ENCODE assay signal across 12 cellular contexts in the genomic region with DNA sequence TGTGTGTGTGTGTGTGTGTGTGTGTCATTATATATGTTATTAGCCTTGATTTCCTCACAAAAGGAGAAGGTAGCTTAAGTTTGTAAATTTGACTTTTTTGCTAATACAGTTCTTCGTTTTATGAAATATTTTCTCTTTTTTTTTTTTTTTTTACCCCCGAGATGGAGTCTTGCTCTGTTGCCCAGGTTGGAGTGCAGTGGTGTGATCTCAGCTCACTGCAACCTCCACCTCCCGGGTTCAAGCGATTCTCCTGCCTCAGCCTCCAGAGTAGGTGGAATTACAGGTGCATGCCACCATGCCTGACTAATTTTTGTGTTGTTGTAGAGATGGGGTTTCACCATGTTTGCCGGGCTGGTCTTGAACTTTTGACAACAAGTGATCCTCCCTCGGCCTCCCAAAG. TPM values are rescaled to one million over a fixed set of nuclear protein-coding genes. Genes with fewer than 3 reads are reported as not detected.
DNase-seq lines count a peak whose midpoint lies in the region; ATAC-seq, FAIRE-seq and TF ChIP-seq lines count a peak whose summit lies in the region.
"Not testable (repeated sequence)": the region's sequence is repeated elsewhere in the genome, so short reads cannot be mapped to it uniquely, and the experiment has no call there.
"Had no signal": no experiment of that assay in that cellular context is flagged by ENCODE, and none has a peak within 500 bp of the region (broad histone marks: within the 10 kb centered on the region; RNA-seq: fewer than 3 reads in every experiment).

No MANE protein-coding gene starts in this region.

- peaks cover 42% of the 10 kb centered on the region for H3F3A ChIP-seq in PC-9 (ENCODE audit: insufficient read depth, low read depth)

- not testable (repeated sequence) for DNase-seq in DND-41; PC-9; T-helper 17 cell; K562 (ENCODE audit: extremely low read depth in 1 of 4, low spot score in 3 of 4); HepG2 (ENCODE audit: low spot score); trophoblast cell

- H3K79me2 ChIP-seq in DND-41 (ENCODE audit: insufficient read depth, low read length), result peaks cover 100% of the 10 kb centered on the region
- H3K79me2 ChIP-seq in PC-9 (ENCODE audit: low read depth), result peaks cover 100% of the 10 kb centered on the region
- H3K79me2 ChIP-seq in K562 (ENCODE audit: control insufficient read depth, insufficient read depth, low read length), result peaks cover 100% of the 10 kb centered on the region
- peaks cover 99% of the 10 kb centered on the region for H3K79me2 ChIP-seq in HepG2 (ENCODE audit: insufficient read depth, low read length)
- peaks cover 38% of the 10 kb centered on the region for H3K79me2 ChIP-seq in trophoblast cell (ENCODE audit: control insufficient read depth, insufficient read depth, low read length, poor library complexity)

- ATAC-seq in DND-41 (ENCODE audit: insufficient read depth, low read depth); T-helper 17 cell; K562; HepG2: not testable (repeated sequence)

- H3K4ac ChIP-seq in trophoblast cell (ENCODE audit: low read depth, low read length), result peak overlapping the region; percentile 39

- intact Hi-C loops in PC-9 (cut with micrococcal nuclease; ENCODE audit: unreplicated experiment); HepG2 (cut with micrococcal nuclease; ENCODE audit: unreplicated experiment): not testable (repeated sequence)
- intact Hi-C loops in K562 (cut with micrococcal nuclease), result loop anchor here (5.0 to 10.0 kb wide), 2 partner anchors 38 to 210 kb away; no protein-coding TSS in a partner anchor

- not testable (repeated sequence) for FAIRE-seq in K562 (lab: Jason Lieb, UNC); HepG2 (lab: Jason Lieb, UNC)

- not testable (repeated sequence) for H3K9me2 ChIP-seq in PC-9 (ENCODE audit: insufficient read depth)

- 96% methylated on average over 4 of the region's 6 CpGs for WGBS in K562 (ENCODE audit: insufficient coverage, low coverage, missing lambda C conversion rate)
- 93% methylated on average over 6 of the region's 6 CpGs for WGBS in HepG2 (ENCODE audit: low lambda C conversion rate)
- WGBS in trophoblast cell (ENCODE audit: extremely low coverage, insufficient coverage, insufficient read length), result no CpG with 5 or more reads among the region's 6 CpGs

- H3K9me3 ChIP-seq in DND-41 (ENCODE audit: insufficient read depth, low read length, severe bottlenecking); PC-9 (ENCODE audit: insufficient read depth, low read depth); T-helper 17 cell (ENCODE audit: control insufficient read depth, low read length, poor library complexity, severe bottlenecking); K562 (replicated peaks; ENCODE audit: control insufficient read depth, insufficient read depth, low read depth, low read length); HepG2 (ENCODE audit: low read length); trophoblast cell (ENCODE audit: insufficient read depth, low read depth, low read length): not testable (repeated sequence)

- H3K14ac ChIP-seq in trophoblast cell (ENCODE audit: low read length), result not testable (repeated sequence)

- not testable (repeated sequence) for H3K27ac ChIP-seq in DND-41 (ENCODE audit: low read length); PC-9; K562 (ENCODE audit: extremely low read depth, low read depth, low read length); HepG2 (ENCODE audit: extremely low read length, insufficient read depth, low read length); trophoblast cell (ENCODE audit: low read depth, low read length)

- H2AK5ac ChIP-seq in trophoblast cell (ENCODE audit: low read length), result not testable (repeated sequence)

- H3K79me1 ChIP-seq in trophoblast cell (ENCODE audit: low read length), result not testable (repeated sequence)

- H3K27me3 ChIP-seq in DND-41 (ENCODE audit: insufficient read depth, low read length, poor library complexity); PC-9 (ENCODE audit: insufficient read depth, low read depth); K562 (ENCODE audit: control insufficient read depth in 2 of 2, insufficient read depth in 2 of 2, low read length in 2 of 2); HepG2 (ENCODE audit: control insufficient read depth in 1 of 2, insufficient read depth in 2 of 2, low read length in 2 of 2); trophoblast cell (ENCODE audit: insufficient read depth, low read length): not testable (repeated sequence)

- not testable (repeated sequence) for H3K18ac ChIP-seq in trophoblast cell (ENCODE audit: low read length)

- not testable (repeated sequence) for H3K23ac ChIP-seq in trophoblast cell (ENCODE audit: low read length)

- not testable (repeated sequence) for TF ChIP-seq EP300 in K562 (IDR thresholded peaks at IDR 0.05; ENCODE audit: low read length); HepG2 (IDR thresholded peaks at IDR 0.05; ENCODE audit: low read depth in 2 of 2, low read length in 2 of 2); HepG2 (CRISPR knock-in tag; IDR thresholded peaks at IDR 0.05; ENCODE audit: borderline replicate concordance)

- TF ChIP-seq CTCF in DND-41 (IDR thresholded peaks at IDR 0.05; ENCODE audit: borderline replicate concordance, extremely low read depth, low read length, poor library complexity, severe bottlenecking); PC-9 (conservative IDR thresholded peaks at IDR 0.05); K562 (IDR thresholded peaks at IDR 0.05 in 2 of 3, conservative IDR thresholded peaks at IDR 0.05 in 1 of 3; ENCODE audit: insufficient read depth in 2 of 3, low read depth in 1 of 3, low read length in 3 of 3); HepG2 (CRISPR knock-in tag; IDR thresholded peaks at IDR 0.05): not testable (repeated sequence)

- H4K8ac ChIP-seq in trophoblast cell (ENCODE audit: low read depth, low read length), result not testable (repeated sequence)

- TF ChIP-seq POLR2A in K562 (conservative IDR thresholded peaks at IDR 0.05); HepG2 (IDR thresholded peaks at IDR 0.05; ENCODE audit: insufficient read depth in 1 of 2, low read depth in 2 of 2, low read length in 2 of 2): not testable (repeated sequence)

- peaks cover 40% of the 10 kb centered on the region for H3K4me1 Mint-ChIP-seq in T-helper 17 cell

- not testable (repeated sequence) for H2AFZ ChIP-seq in DND-41 (ENCODE audit: low read depth, low read length); PC-9; K562 (ENCODE audit: low read depth, low read length); HepG2 (ENCODE audit: low read length); trophoblast cell (ENCODE audit: insufficient read depth, low read length, poor library complexity)

- BruUV-seq in PC-9 (replicated peaks; lab: Mats Ljungman, UMichigan); K562 (replicated peaks; lab: Mats Ljungman, UMichigan); HepG2 (replicated peaks; lab: Mats Ljungman, UMichigan): not testable (repeated sequence)

- H3K36me3 Mint-ChIP-seq in T-helper 17 cell (ENCODE audit: low read depth), result not testable (repeated sequence)

- H4K12ac ChIP-seq in trophoblast cell (ENCODE audit: low read depth, low read length), result not testable (repeated sequence)

- not testable (repeated sequence) for H3K9ac ChIP-seq in DND-41 (ENCODE audit: low read depth, low read length); K562 (ENCODE audit: insufficient read depth in 1 of 2, low read depth in 2 of 2, low read length in 2 of 2); HepG2 (ENCODE audit: insufficient read depth, low read depth, low read length); trophoblast cell (ENCODE audit: low read length)

- not testable (repeated sequence) for H2BK12ac ChIP-seq in trophoblast cell (ENCODE audit: low read length)

- CTCF ChIA-PET in PC-9 (lab: Charles Lee); K562 (lab: Yijun Ruan, JAX; ENCODE audit: low intra/inter-chr PET ratio); HepG2 (lab: Yijun Ruan, JAX; ENCODE audit: low intra/inter-chr PET ratio, low total read pairs): not testable (repeated sequence)

- H3K4me3 ChIP-seq in DND-41 (ENCODE audit: low read depth in 1 of 2, low read length in 2 of 2); PC-9; K562; HepG2 (replicated peaks in 1 of 3; ENCODE audit: insufficient read depth in 1 of 3, low read depth in 2 of 3, low read length in 3 of 3); trophoblast cell (ENCODE audit: low read depth, low read length): not testable (repeated sequence)

- not testable (repeated sequence) for H4K91ac ChIP-seq in trophoblast cell (ENCODE audit: low read depth, low read length)

- H2BK120ac ChIP-seq in trophoblast cell (ENCODE audit: insufficient read depth, low read length, poor library complexity), result not testable (repeated sequence)

- not testable (repeated sequence) for H3K27me3 Mint-ChIP-seq in T-helper 17 cell

- H3K36me3 ChIP-seq in DND-41 (ENCODE audit: insufficient read depth, low read length) (peaks cover 28% of the 10 kb centered on the region), PC-9 (ENCODE audit: low read depth) (peaks cover 20% of the 10 kb centered on the region), K562 (ENCODE audit: control insufficient read depth, insufficient read depth, low read length) (peaks cover 52% of the 10 kb centered on the region), HepG2 (replicated peaks in 1 of 2; ENCODE audit: control insufficient read depth in 1 of 2, insufficient read depth in 2 of 2, low read length in 2 of 2) (peaks cover 2 to 18% of the 10 kb centered on the region in 2 experiments; a peak in 3 of 5 replicates)
- H3K36me3 ChIP-seq in trophoblast cell (ENCODE audit: control insufficient read depth in 1 of 2, insufficient read depth in 2 of 2, low read length in 2 of 2), result not testable (repeated sequence)

- peak overlapping the region; percentile 24 for H3K27ac Mint-ChIP-seq in T-helper 17 cell

- in situ Hi-C loops in K562 (cut with MboI); HepG2 (cut with HindIII; ENCODE audit: extremely low pct_ligation_motif_present, low pct_unique_long_range_greater_than_20kb): not testable (repeated sequence)

- H3K4me1 ChIP-seq in DND-41 (ENCODE audit: insufficient read depth, low read length) (peaks cover 41% of the 10 kb centered on the region), PC-9 (replicated peaks; ENCODE audit: insufficient read depth) (peaks cover 47% of the 10 kb centered on the region), K562 (replicated peaks in 1 of 2; ENCODE audit: control insufficient read depth in 2 of 2, insufficient read depth in 2 of 2, low read length in 2 of 2) (peaks cover 11 to 19% of the 10 kb centered on the region in 2 experiments; a peak in 4 of 5 replicates), HepG2 (ENCODE audit: insufficient read depth, low read length) (peaks cover 77% of the 10 kb centered on the region)
- not testable (repeated sequence) for H3K4me1 ChIP-seq in trophoblast cell (ENCODE audit: control insufficient read depth in 1 of 2, insufficient read depth in 2 of 2, low read length in 2 of 2)

- H2BK5ac ChIP-seq in trophoblast cell (ENCODE audit: low read depth, low read length, poor library complexity), result not testable (repeated sequence)

- H3K4me2 ChIP-seq in DND-41 (ENCODE audit: insufficient read depth, low read length), result peak overlapping the region; percentile 63; the same call in 1 of the 2 replicates
- H3K4me2 ChIP-seq in PC-9, result 0 out of 2 replicates have a peak overlapping the region, but pooled peaks have one; percentile 12
- H3K4me2 ChIP-seq in K562 (ENCODE audit: insufficient read depth, low read length); HepG2 (ENCODE audit: low read depth, low read length); trophoblast cell (ENCODE audit: low read length): not testable (repeated sequence)

- POLR2A ChIA-PET in PC-9 (lab: Charles Lee; ENCODE audit: unreplicated experiment), result not testable (repeated sequence)
- POLR2A ChIA-PET in K562 (lab: Yijun Ruan, JAX) (interaction anchor here (0.7 kb wide), 1 partner anchor 81 kb away, joined by 3 read pairs; no protein-coding TSS in a partner anchor), HepG2 (lab: Yijun Ruan, JAX) (interaction anchor here (0.7 kb wide), 1 partner anchor 1045 kb away, joined by 5 read pairs; no protein-coding TSS in a partner anchor)

- not testable (repeated sequence) for H3K9me1 ChIP-seq in K562 (ENCODE audit: control insufficient read depth, insufficient read depth, low read length)

- H3K4me3 Mint-ChIP-seq in T-helper 17 cell, result peak overlapping the region; percentile 50

- H4K20me1 ChIP-seq in DND-41 (ENCODE audit: insufficient read depth, low read length) (peaks cover 87% of the 10 kb centered on the region), PC-9 (ENCODE audit: insufficient read depth) (peaks cover 96% of the 10 kb centered on the region), K562 (replicated peaks; ENCODE audit: control insufficient read depth, insufficient read depth, low read length) (peaks cover 54% of the 10 kb centered on the region), HepG2 (ENCODE audit: insufficient read depth, low read length) (peaks cover 100% of the 10 kb centered on the region)

- not testable (repeated sequence) for TF ChIP-seq RAD21 in K562 (CRISPR knock-in tag; conservative IDR thresholded peaks at IDR 0.05 in 1 of 2, IDR thresholded peaks at IDR 0.05 in 1 of 2); HepG2 (CRISPR knock-in tag; IDR thresholded peaks at IDR 0.05)

RNA-seq across cellular contexts. Expression of a gene that starts 5.2 kb away (rescaled TPM):
- total RNA-seq in PC-9 (2021), result 147 and 212 TPM in 2 replicates
- total RNA-seq in T-helper 17 cell, result 100 to 1,000 TPM; 129 to 155 TPM
- total RNA-seq in K562 (2011; cell fraction: chromatin; rRNA removed; ENCODE audit: low replicate concordance), result 92.6 and 423 TPM in 2 replicates
- total RNA-seq in K562 (2011; cell fraction: nucleolus; rRNA removed), result 72.9 and 85.9 TPM in 2 replicates
- 129 and 178 TPM in 2 replicates for total RNA-seq in K562 (2011; cell fraction: nucleoplasm; rRNA removed)
- 86.0 and 109 TPM in 2 replicates for total RNA-seq in K562 (2014; rRNA removed)
- total RNA-seq in K562 (2014; rRNA removed; fragmentation: Illumina TruSeq; extraction: Trizol), result 108 and 126 TPM in 2 replicates
- 116 and 127 TPM in 2 replicates for total RNA-seq in K562 (2015; rRNA removed; fragmentation: Illumina TruSeq; extraction: Trizol)
- 120 and 134 TPM in 2 replicates for total RNA-seq in K562 (2021)
- polyA plus RNA-seq in K562 (2011; rRNA removed), result 171 and 189 TPM in 2 replicates
- polyA plus RNA-seq in K562 (2011; cell fraction: cytosol; rRNA removed), result 61.7 and 71.2 TPM in 2 replicates
- polyA plus RNA-seq in K562 (2011; cell fraction: nucleus; rRNA removed), result 529 and 662 TPM in 2 replicates
- 127 TPM in 2 replicates for polyA plus RNA-seq in K562 (2012)
- 176 and 206 TPM in 2 replicates for polyA plus RNA-seq in K562 (2014; fragmentation: Illumina TruSeq; extraction: Trizol)
- 10 to 100 TPM; 80.8 to 97.7 TPM for polyA plus RNA-seq in K562 (2014; fragmentation: Nextera tagmentation; extraction: Ambion mirVana)
- 207 and 284 TPM in 2 replicates for polyA plus RNA-seq in K562 (2014; rRNA removed)
- 41.1 and 55.4 TPM in 2 replicates for polyA minus RNA-seq in K562 (2011; rRNA and poly(A)+ RNA removed)
- 18.6 and 19.8 TPM in 2 replicates for polyA minus RNA-seq in K562 (2011; cell fraction: cytosol; rRNA and poly(A)+ RNA removed)
- 160 and 256 TPM in 2 replicates for polyA minus RNA-seq in K562 (2011; cell fraction: nucleus; rRNA and poly(A)+ RNA removed)
- total RNA-seq in HepG2 (2016; rRNA removed; fragmentation: Illumina TruSeq; extraction: Trizol), result 60.2 and 108 TPM in 2 replicates
- 18.8 and 26.1 TPM in 2 replicates for total RNA-seq in HepG2 (2016; cell fraction: cytosol; rRNA removed; fragmentation: Illumina TruSeq; extraction: Trizol; ENCODE audit: low read depth)
- 62.5 and 109 TPM in 2 replicates for total RNA-seq in HepG2 (2016; cell fraction: insoluble cytoplasmic fraction; rRNA removed; fragmentation: Illumina TruSeq; extraction: Trizol)
- total RNA-seq in HepG2 (2016; cell fraction: membrane; rRNA removed; fragmentation: Illumina TruSeq; extraction: Trizol), result 14.5 and 18.9 TPM in 2 replicates
- total RNA-seq in HepG2 (2016; cell fraction: nucleus; rRNA removed; fragmentation: Illumina TruSeq; extraction: Trizol), result 195 TPM in 2 replicates
- 95.9 and 120 TPM in 2 replicates for polyA plus RNA-seq in HepG2 (2011; rRNA removed)
- 30.0 and 34.7 TPM in 2 replicates for polyA plus RNA-seq in HepG2 (2011; cell fraction: cytosol; rRNA removed)
- 415 and 478 TPM in 2 replicates for polyA plus RNA-seq in HepG2 (2011; cell fraction: nucleus; rRNA removed)
- 194 and 235 TPM in 2 replicates for polyA plus RNA-seq in HepG2 (2012)
- polyA plus RNA-seq in HepG2 (2016; cell fraction: cytosol; fragmentation: Illumina TruSeq; extraction: Trizol; ENCODE audit: low read depth), result 7.1 and 8.6 TPM in 2 replicates
- 136 and 147 TPM in 2 replicates for polyA plus RNA-seq in HepG2 (2016; cell fraction: insoluble cytoplasmic fraction; fragmentation: Illumina TruSeq; extraction: Trizol; ENCODE audit: low read depth)
- 13.0 and 18.1 TPM in 2 replicates for polyA plus RNA-seq in HepG2 (2016; cell fraction: membrane; fragmentation: Illumina TruSeq; extraction: Trizol; ENCODE audit: low read depth)
- polyA plus RNA-seq in HepG2 (2016; cell fraction: nucleus; fragmentation: Illumina TruSeq; extraction: Trizol; ENCODE audit: insufficient read depth, low read depth), result 530 TPM in 2 replicates
- 33.0 and 52.4 TPM in 2 replicates for polyA minus RNA-seq in HepG2 (2011; rRNA and poly(A)+ RNA removed; ENCODE audit: low replicate concordance)
- 14.1 and 14.4 TPM in 2 replicates for polyA minus RNA-seq in HepG2 (2011; cell fraction: cytosol; rRNA and poly(A)+ RNA removed)
- 321 and 363 TPM in 2 replicates for polyA minus RNA-seq in HepG2 (2011; cell fraction: nucleus; rRNA and poly(A)+ RNA removed)
- 128 and 131 TPM in 2 replicates for polyA plus RNA-seq in trophoblast cell (2013)

RNA-seq across cellular contexts. Expression of a gene that starts 16.9 kb away (rescaled TPM):
- total RNA-seq in PC-9 (2021) (24.4 and 33.5 TPM in 2 replicates), T-helper 17 cell (10 to 100 TPM; 24.3 to 25.6 TPM), K562 (2014; rRNA removed) (16.6 and 17.8 TPM in 2 replicates), K562 (2014; rRNA removed; fragmentation: Illumina TruSeq; extraction: Trizol) (28.1 and 30.5 TPM in 2 replicates), K562 (2015; rRNA removed; fragmentation: Illumina TruSeq; extraction: Trizol) (26.8 and 27.7 TPM in 2 replicates), K562 (2021) (26.1 and 28.3 TPM in 2 replicates), HepG2 (2016; rRNA removed; fragmentation: Illumina TruSeq; extraction: Trizol) (46.4 and 52.4 TPM in 2 replicates)
- 24.0 and 50.0 TPM in 2 replicates for total RNA-seq in K562 (2011; cell fraction: chromatin; rRNA removed; ENCODE audit: low replicate concordance)
- 13.9 and 14.3 TPM in 2 replicates for total RNA-seq in K562 (2011; cell fraction: nucleolus; rRNA removed)
- total RNA-seq in K562 (2011; cell fraction: nucleoplasm; rRNA removed), result 27.6 and 36.9 TPM in 2 replicates
- polyA plus RNA-seq in K562 (2011; rRNA removed) (23.6 and 28.4 TPM in 2 replicates), K562 (2014; fragmentation: Illumina TruSeq; extraction: Trizol) (26.1 and 28.9 TPM in 2 replicates), K562 (2014; fragmentation: Nextera tagmentation; extraction: Ambion mirVana) (1 to 10 TPM; 9.0 to 9.9 TPM), K562 (2014; rRNA removed) (17.5 and 19.4 TPM in 2 replicates), HepG2 (2011; rRNA removed) (30.2 and 35.0 TPM in 2 replicates)
- polyA plus RNA-seq in K562 (2011; cell fraction: cytosol; rRNA removed), result 13.4 and 17.8 TPM in 2 replicates
- 10.6 and 11.2 TPM in 2 replicates for polyA plus RNA-seq in K562 (2011; cell fraction: nucleus; rRNA removed)
- polyA plus RNA-seq in K562 (2012), result 12.6 and 15.6 TPM in 2 replicates
- 32.0 and 35.6 TPM in 2 replicates for polyA minus RNA-seq in K562 (2011; rRNA and poly(A)+ RNA removed)
- polyA minus RNA-seq in K562 (2011; cell fraction: cytosol; rRNA and poly(A)+ RNA removed), result 15.3 and 15.5 TPM in 2 replicates
- polyA minus RNA-seq in K562 (2011; cell fraction: nucleus; rRNA and poly(A)+ RNA removed), result 8.6 and 9.3 TPM in 2 replicates
- 14.8 and 17.0 TPM in 2 replicates for total RNA-seq in HepG2 (2016; cell fraction: cytosol; rRNA removed; fragmentation: Illumina TruSeq; extraction: Trizol; ENCODE audit: low read depth)
- 43.9 and 45.1 TPM in 2 replicates for total RNA-seq in HepG2 (2016; cell fraction: insoluble cytoplasmic fraction; rRNA removed; fragmentation: Illumina TruSeq; extraction: Trizol)
- total RNA-seq in HepG2 (2016; cell fraction: membrane; rRNA removed; fragmentation: Illumina TruSeq; extraction: Trizol), result 53.6 and 57.7 TPM in 2 replicates
- 27.7 and 32.1 TPM in 2 replicates for total RNA-seq in HepG2 (2016; cell fraction: nucleus; rRNA removed; fragmentation: Illumina TruSeq; extraction: Trizol)
- polyA plus RNA-seq in HepG2 (2011; cell fraction: cytosol; rRNA removed), result 20.9 and 27.5 TPM in 2 replicates
- polyA plus RNA-seq in HepG2 (2011; cell fraction: nucleus; rRNA removed), result 14.0 and 17.7 TPM in 2 replicates
- 25.7 and 26.1 TPM in 2 replicates for polyA plus RNA-seq in HepG2 (2012)
- 12.7 TPM in 2 replicates for polyA plus RNA-seq in HepG2 (2016; cell fraction: cytosol; fragmentation: Illumina TruSeq; extraction: Trizol; ENCODE audit: low read depth)
- 37.2 and 46.0 TPM in 2 replicates for polyA plus RNA-seq in HepG2 (2016; cell fraction: insoluble cytoplasmic fraction; fragmentation: Illumina TruSeq; extraction: Trizol; ENCODE audit: low read depth)
- polyA plus RNA-seq in HepG2 (2016; cell fraction: membrane; fragmentation: Illumina TruSeq; extraction: Trizol; ENCODE audit: low read depth), result 34.9 and 37.7 TPM in 2 replicates
- 52.0 and 58.7 TPM in 2 replicates for polyA plus RNA-seq in HepG2 (2016; cell fraction: nucleus; fragmentation: Illumina TruSeq; extraction: Trizol; ENCODE audit: insufficient read depth, low read depth)
- polyA minus RNA-seq in HepG2 (2011; rRNA and poly(A)+ RNA removed; ENCODE audit: low replicate concordance), result 22.7 and 24.6 TPM in 2 replicates
- polyA minus RNA-seq in HepG2 (2011; cell fraction: cytosol; rRNA and poly(A)+ RNA removed), result 31.7 and 31.9 TPM in 2 replicates
- 21.2 and 23.9 TPM in 2 replicates for polyA minus RNA-seq in HepG2 (2011; cell fraction: nucleus; rRNA and poly(A)+ RNA removed)
- polyA plus RNA-seq in trophoblast cell (2013), result 19.4 and 20.6 TPM in 2 replicates

RNA-seq across cellular contexts. Expression of a gene that starts 42.7 kb away (rescaled TPM):
- total RNA-seq in PC-9 (2021) (not detected in 2 replicates), T-helper 17 cell (not detected), K562 (2014; rRNA removed) (not detected in 2 replicates), K562 (2014; rRNA removed; fragmentation: Illumina TruSeq; extraction: Trizol) (not detected in 2 replicates), K562 (2015; rRNA removed; fragmentation: Illumina TruSeq; extraction: Trizol) (not detected in 2 replicates), K562 (2021) (not detected in 2 replicates), HepG2 (2016; rRNA removed; fragmentation: Illumina TruSeq; extraction: Trizol) (0.11 TPM in 1 of 2 replicates, not detected in the other)
- total RNA-seq in K562 (2011; cell fraction: chromatin; rRNA removed; ENCODE audit: low replicate concordance), result not detected in 2 replicates
- not detected in 2 replicates for total RNA-seq in K562 (2011; cell fraction: nucleolus; rRNA removed)
- not detected in 2 replicates for total RNA-seq in K562 (2011; cell fraction: nucleoplasm; rRNA removed)
- polyA plus RNA-seq in K562 (2011; rRNA removed) (not detected in 2 replicates), K562 (2014; fragmentation: Illumina TruSeq; extraction: Trizol) (not detected in 2 replicates), K562 (2014; fragmentation: Nextera tagmentation; extraction: Ambion mirVana) (not detected), K562 (2014; rRNA removed) (not detected in 2 replicates), HepG2 (2011; rRNA removed) (0.03 and 0.09 TPM in 2 replicates)
- polyA plus RNA-seq in K562 (2011; cell fraction: cytosol; rRNA removed), result not detected in 2 replicates
- not detected in 2 replicates for polyA plus RNA-seq in K562 (2011; cell fraction: nucleus; rRNA removed)
- polyA plus RNA-seq in K562 (2012), result not detected in 2 replicates
- not detected in 2 replicates for polyA minus RNA-seq in K562 (2011; rRNA and poly(A)+ RNA removed)
- not detected in 2 replicates for polyA minus RNA-seq in K562 (2011; cell fraction: cytosol; rRNA and poly(A)+ RNA removed)
- not detected in 2 replicates for polyA minus RNA-seq in K562 (2011; cell fraction: nucleus; rRNA and poly(A)+ RNA removed)
- 0.35 TPM in 1 of 2 replicates, not detected in the other for total RNA-seq in HepG2 (2016; cell fraction: cytosol; rRNA removed; fragmentation: Illumina TruSeq; extraction: Trizol; ENCODE audit: low read depth)
- total RNA-seq in HepG2 (2016; cell fraction: insoluble cytoplasmic fraction; rRNA removed; fragmentation: Illumina TruSeq; extraction: Trizol), result not detected in 2 replicates
- total RNA-seq in HepG2 (2016; cell fraction: membrane; rRNA removed; fragmentation: Illumina TruSeq; extraction: Trizol), result 0.52 TPM in 1 of 2 replicates, not detected in the other
- not detected in 2 replicates for total RNA-seq in HepG2 (2016; cell fraction: nucleus; rRNA removed; fragmentation: Illumina TruSeq; extraction: Trizol)
- polyA plus RNA-seq in HepG2 (2011; cell fraction: cytosol; rRNA removed), result 0.05 TPM in 1 of 2 replicates, not detected in the other
- 0.03 TPM in 1 of 2 replicates, not detected in the other for polyA plus RNA-seq in HepG2 (2011; cell fraction: nucleus; rRNA removed)
- 0.27 and 0.63 TPM in 2 replicates for polyA plus RNA-seq in HepG2 (2012)
- polyA plus RNA-seq in HepG2 (2016; cell fraction: cytosol; fragmentation: Illumina TruSeq; extraction: Trizol; ENCODE audit: low read depth), result not detected in 2 replicates
- not detected in 2 replicates for polyA plus RNA-seq in HepG2 (2016; cell fraction: insoluble cytoplasmic fraction; fragmentation: Illumina TruSeq; extraction: Trizol; ENCODE audit: low read depth)
- 0.27 TPM in 1 of 2 replicates, not detected in the other for polyA plus RNA-seq in HepG2 (2016; cell fraction: membrane; fragmentation: Illumina TruSeq; extraction: Trizol; ENCODE audit: low read depth)
- polyA plus RNA-seq in HepG2 (2016; cell fraction: nucleus; fragmentation: Illumina TruSeq; extraction: Trizol; ENCODE audit: insufficient read depth, low read depth), result not detected in 2 replicates
- polyA minus RNA-seq in HepG2 (2011; rRNA and poly(A)+ RNA removed; ENCODE audit: low replicate concordance), result not detected in 2 replicates
- not detected in 2 replicates for polyA minus RNA-seq in HepG2 (2011; cell fraction: cytosol; rRNA and poly(A)+ RNA removed)
- 0.26 TPM in 1 of 2 replicates, not detected in the other for polyA minus RNA-seq in HepG2 (2011; cell fraction: nucleus; rRNA and poly(A)+ RNA removed)
- not detected in 2 replicates for polyA plus RNA-seq in trophoblast cell (2013)
- total RNA-seq: A172; A673; CD8-positive, alpha-beta memory T cell; Daoy; G401 had no signal
- polyA plus RNA-seq: BJ; CD8-positive, alpha-beta memory T cell had no signal
